Comparison of ENCODE assay signal across 12 cellular contexts in the genomic region with DNA sequence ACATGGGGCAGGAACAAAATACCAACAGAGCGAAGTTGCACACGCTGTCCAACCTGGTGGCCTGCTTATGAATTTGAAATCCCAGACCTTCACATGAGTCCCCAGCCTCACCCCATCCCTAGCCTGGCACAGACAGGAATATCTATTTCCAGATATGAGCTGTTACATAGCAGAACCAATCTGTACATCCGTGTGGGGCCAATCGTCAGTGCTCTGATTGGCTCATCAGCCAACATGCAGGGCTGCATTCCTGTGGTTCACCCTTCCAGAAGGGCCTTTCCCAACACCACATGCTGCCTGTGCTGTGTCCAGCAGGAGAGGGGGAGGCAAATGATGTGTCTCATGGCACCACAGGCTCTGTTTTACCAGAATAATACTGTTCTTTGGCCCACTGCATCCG. TPM values are rescaled to one million over a fixed set of nuclear protein-coding genes. Genes with fewer than 3 reads are reported as not detected.
DNase-seq lines count a peak whose midpoint lies in the region; ATAC-seq and TF ChIP-seq lines count a peak whose summit lies in the region.
"Had no signal": no experiment of that assay in that cellular context is flagged by ENCODE, and none has a peak within 500 bp of the region (broad histone marks: within the 10 kb centered on the region; RNA-seq: fewer than 3 reads in every experiment).

No MANE protein-coding gene starts in this region.

- no peak overlapping the region for H3K4me3 Mint-ChIP-seq in activated T-cell treated with anti-CD3 and anti-CD28 coated beads, Interleukin-2, amount 50 U/mL, for 4 hours
- H3K4me3 Mint-ChIP-seq in endothelial cell (ENCODE audit: unreplicated experiment), result no peak overlapping the region
- H3K4me3 Mint-ChIP-seq: activated naive CD4-positive, alpha-beta T cell treated with anti-CD3 and anti-CD28 coated beads, Interleukin-2, amount 50 U/mL, for 24 hours; IgD-negative memory B cell had no signal

- TF ChIP-seq POLR2A in adrenal gland (IDR thresholded peaks at IDR 0.05), result no peak
- TF ChIP-seq POLR2A in gastrocnemius medialis (IDR thresholded peaks at IDR 0.05), result no peak

- intact Hi-C loops in adrenal gland (cut with DNase I), result no loop called here
- intact Hi-C loops in heart right ventricle (cut with DNase I), result no loop called here
- intact Hi-C loops in gastrocnemius medialis (cut with DNase I; ENCODE audit: low total_unique reads), result loop anchor here (5.0 kb wide), 1 partner anchor 80 kb away; no protein-coding TSS in a partner anchor

- ATAC-seq in heart right ventricle (peak; percentile 43 to 90 (median 78)), gastrocnemius medialis (peak; percentile 78 to 90)
- no peak for ATAC-seq in activated T-cell treated with anti-CD3 and anti-CD28 coated beads, Interleukin-2, amount 50 U/mL, for 4 hours

- H3K4me1 ChIP-seq in adrenal gland (replicated peaks in 1 of 2) (peaks cover 0 to 10% of the 10 kb centered on the region in 2 donors), heart right ventricle (peaks cover 0 to 22% (median 13%) of the 10 kb centered on the region in 9 donors), gastrocnemius medialis (peaks cover 11 to 13% of the 10 kb centered on the region in 2 donors)

- in situ Hi-C loops in gastrocnemius medialis (cut with MboI; ENCODE audit: low sequenced_read_pairs in 4 of 4), result no loop called here

- peaks cover 2% of the 10 kb centered on the region for H3K36me3 Mint-ChIP-seq in activated T-cell treated with anti-CD3 and anti-CD28 coated beads, Interleukin-2, amount 50 U/mL, for 4 hours (ENCODE audit: insufficient read depth)
- peaks cover 6% of the 10 kb centered on the region for H3K36me3 Mint-ChIP-seq in endothelial cell (ENCODE audit: low read depth, unreplicated experiment)

- DNase-seq in EL (peak; percentile 100), adrenal gland (peak in 5 of 7 donors; percentile 4 to 61 (median 33)), heart right ventricle (peak; percentile 10 to 22), gastrocnemius medialis (peak; percentile 42 to 52), NOMO-1 (lab: John Stamatoyannopoulos, UW; ENCODE audit: unreplicated experiment in 2 of 2) (no peak), endothelial cell (ENCODE audit: low spot score) (no peak)
- no peak for DNase-seq in activated T-cell treated with anti-CD3 and anti-CD28 coated beads, Interleukin-2, amount 50 U/mL, for 48 hours
- DNase-seq in activated T-cell treated with anti-CD3 and anti-CD28 coated beads, Interleukin-2, amount 50 U/mL, for 4 hours, result no peak
- DNase-seq: DMS79 had no signal

- no peaks in the 10 kb centered on the region for H3K4me1 Mint-ChIP-seq in activated T-cell treated with anti-CD3 and anti-CD28 coated beads, Interleukin-2, amount 50 U/mL, for 4 hours (ENCODE audit: low read depth)
- H3K4me1 Mint-ChIP-seq in endothelial cell (ENCODE audit: unreplicated experiment), result no peaks in the 10 kb centered on the region
- H3K4me1 Mint-ChIP-seq: activated naive CD4-positive, alpha-beta T cell treated with anti-CD3 and anti-CD28 coated beads, Interleukin-2, amount 50 U/mL, for 24 hours; IgD-negative memory B cell had no signal

- no peaks in the 10 kb centered on the region for H3K9me3 Mint-ChIP-seq in activated T-cell treated with anti-CD3 and anti-CD28 coated beads, Interleukin-2, amount 50 U/mL, for 4 hours
- no peaks in the 10 kb centered on the region for H3K9me3 Mint-ChIP-seq in endothelial cell (ENCODE audit: unreplicated experiment)
- H3K9me3 Mint-ChIP-seq: activated naive CD4-positive, alpha-beta T cell treated with anti-CD3 and anti-CD28 coated beads, Interleukin-2, amount 50 U/mL, for 24 hours; IgD-negative memory B cell had no signal

- H3K27me3 ChIP-seq in adrenal gland (no peaks in the 10 kb centered on the region), heart right ventricle (peaks cover 0 to 4% (median 0%) of the 10 kb centered on the region in 7 donors), gastrocnemius medialis (no peaks in the 10 kb centered on the region)

- TF ChIP-seq CTCF in adrenal gland (IDR thresholded peaks at IDR 0.05) (no peak), heart right ventricle (IDR thresholded peaks at IDR 0.05) (no peak), gastrocnemius medialis (IDR thresholded peaks at IDR 0.05 in 4 of 5, conservative IDR thresholded peaks at IDR 0.05 in 1 of 5) (no peak), endothelial cell (IDR thresholded peaks at IDR 0.05; ENCODE audit: unreplicated experiment) (no peak)

- no peaks in the 10 kb centered on the region for H3K36me3 ChIP-seq in adrenal gland (replicated peaks in 1 of 2)
- H3K36me3 ChIP-seq in heart right ventricle, result no peaks in the 10 kb centered on the region
- H3K36me3 ChIP-seq in gastrocnemius medialis, result no peaks in the 10 kb centered on the region

- H3K9me3 ChIP-seq in adrenal gland (replicated peaks in 1 of 3), result no peaks in the 10 kb centered on the region
- no peaks in the 10 kb centered on the region for H3K9me3 ChIP-seq in heart right ventricle
- no peaks in the 10 kb centered on the region for H3K9me3 ChIP-seq in gastrocnemius medialis

- H3K27me3 Mint-ChIP-seq in activated T-cell treated with anti-CD3 and anti-CD28 coated beads, Interleukin-2, amount 50 U/mL, for 4 hours (ENCODE audit: low read depth), result no peaks in the 10 kb centered on the region
- H3K27me3 Mint-ChIP-seq in endothelial cell (ENCODE audit: unreplicated experiment), result peaks cover 4% of the 10 kb centered on the region
- H3K27me3 Mint-ChIP-seq: activated naive CD4-positive, alpha-beta T cell treated with anti-CD3 and anti-CD28 coated beads, Interleukin-2, amount 50 U/mL, for 24 hours had no signal

- H3K4me3 ChIP-seq in adrenal gland (no peak overlapping the region), heart right ventricle (no peak overlapping the region), gastrocnemius medialis (no peak overlapping the region)
- H3K4me3 ChIP-seq: SK-N-MC had no signal

- peak overlapping the region in 2 of 5 donors; percentile 42 to 64 for H3K27ac ChIP-seq in adrenal gland
- peak overlapping the region in 6 of 10 donors; percentile 55 to 82 (median 63) for H3K27ac ChIP-seq in heart right ventricle
- peak overlapping the region; percentile 46 to 54 (median 50) for H3K27ac ChIP-seq in gastrocnemius medialis
- H3K27ac ChIP-seq: SK-N-MC had no signal

- WGBS in adrenal gland, 4 donors, result 82 to 100% (median 85%) methylated on average over 5 of the region's 5 CpGs
- 60 to 73% methylated on average over 5 of the region's 5 CpGs for WGBS in heart right ventricle, 2 donors

- H3K27ac Mint-ChIP-seq in endothelial cell (ENCODE audit: unreplicated experiment), result no peak overlapping the region
- H3K27ac Mint-ChIP-seq: activated naive CD4-positive, alpha-beta T cell treated with anti-CD3 and anti-CD28 coated beads, Interleukin-2, amount 50 U/mL, for 24 hours had no signal

RNA-seq across cellular contexts. Expression of a gene that starts 31.3 kb away (rescaled TPM):
- total RNA-seq in adrenal gland (100 to 1,000 TPM in 2 of 8 donors, 10 to 100 TPM in 6; 17.1 to 152 (median 43.6) TPM), heart right ventricle (1,000 to 10,000 TPM in 1 of 10 donors, 100 to 1,000 TPM in 1, 10 to 100 TPM in 8; 28.3 to 1,074 (median 62.8) TPM), gastrocnemius medialis (10 to 100 TPM in 3 of 4 donors, 1 to 10 TPM in 1; 5.6 to 64.3 (median 25.0) TPM), endothelial cell (ENCODE audit: unreplicated experiment) (21.0 TPM)
- polyA plus RNA-seq in adrenal gland (100 to 1,000 TPM in 1 of 3 donors, 10 to 100 TPM in 2; 64.6 to 125 (median 90.4) TPM), heart right ventricle (100 to 1,000 TPM in 1 of 2 donors, 10 to 100 TPM in 1; 27.4 to 157 TPM)
- under 1 TPM; 0.43 to 0.65 (median 0.61) TPM for total RNA-seq in activated T-cell treated with anti-CD3 and anti-CD28 coated beads, Interleukin-2, amount 50 U/mL, for 4 hours
- polyA plus RNA-seq: IgD-negative memory B cell had no signal

Comparison
In these comparisons a context has a peak if more than half of its experiments do, and no peak if none do; other contexts are left out.
1. DNase-seq: peak in EL (single experiment), adrenal gland (5 of 7), heart right ventricle (2 of 2) and gastrocnemius medialis (2 of 2); none in activated T-cell treated with anti-CD3 and anti-CD28 coated beads, Interleukin-2, amount 50 U/mL, for 48 hours (0 of 2), activated T-cell treated with anti-CD3 and anti-CD28 coated beads, Interleukin-2, amount 50 U/mL, for 4 hours (single experiment), NOMO-1 (0 of 2) and endothelial cell (single experiment).
2. ATAC-seq: peak in heart right ventricle (8 of 8) and gastrocnemius medialis (2 of 2); none in activated T-cell treated with anti-CD3 and anti-CD28 coated beads, Interleukin-2, amount 50 U/mL, for 4 hours (0 of 2).